Comparison of ENCODE assay signal across 8 cellular contexts in genomic region chr5:157948738-157949410, GRCh38.
DNase-seq lines count a peak whose midpoint lies in the region; ATAC-seq, FAIRE-seq and TF ChIP-seq lines count a peak whose summit lies in the region.

No MANE protein-coding gene starts in this region.

- H4K20me1 ChIP-seq in keratinocyte (ENCODE audit: control insufficient read depth, extremely low read depth, insufficient read depth, low read length), result no peaks in the 10 kb centered on the region

- no peaks in the 10 kb centered on the region for H3K9me1 ChIP-seq in keratinocyte (ENCODE audit: control insufficient read depth, extremely low read depth, insufficient read depth, low read length)

- H3K9me3 ChIP-seq in WERI-Rb-1 (ENCODE audit: severe bottlenecking), result no peaks in the 10 kb centered on the region
- no peaks in the 10 kb centered on the region for H3K9me3 ChIP-seq in keratinocyte (ENCODE audit: control insufficient read depth, low read depth, low read length)

- DNase-seq in GM18507 (ENCODE audit: extremely low spot score, insufficient read length, low read depth) (peak; percentile 39), NCI-H2196 (lab: John Stamatoyannopoulos, UW; ENCODE audit: unreplicated experiment) (peak; percentile 89), WERI-Rb-1 (peak; percentile 89), cardiac fibroblast (ENCODE audit: low read depth in 2 of 2) (peak; percentile 94 to 96), keratinocyte (ENCODE audit: low read depth, low spot score) (peak; percentile 41)
- DNase-seq in stimulated activated CD4-positive, alpha-beta T cell treated with anti-CD3 and anti-CD28 coated beads, Interleukin-15, amount 100 ng/mL, for 48 hours (ENCODE audit: low read depth in 2 of 2), result peak; percentile 44 to 73

- ATAC-seq in HG03095 (IDR thresholded peaks at IDR 0.05; ENCODE audit: unreplicated experiment), result peak; percentile 90

- H3K4me1 ChIP-seq in keratinocyte (ENCODE audit: control insufficient read depth, extremely low read depth, insufficient read depth, low read length), result no peaks in the 10 kb centered on the region

- dilution Hi-C loops in keratinocyte (cut with MboI; ENCODE audit: extremely low pct_ligation_motif_present, low sequenced_read_pairs), result no loop called here

- H3K27ac ChIP-seq in 22Rv1 (no peak overlapping the region), WERI-Rb-1 (no peak overlapping the region), keratinocyte (ENCODE audit: control insufficient read depth, insufficient read depth, low read length) (no peak overlapping the region)

- H3K27me3 ChIP-seq in WERI-Rb-1 (ENCODE audit: insufficient read depth, low read depth, severe bottlenecking) (no peaks in the 10 kb centered on the region), keratinocyte (ENCODE audit: control insufficient read depth, extremely low read depth, insufficient read depth, low read length) (no peaks in the 10 kb centered on the region)

- H3K4me3 ChIP-seq in WERI-Rb-1 (ENCODE audit: low read depth, low read length) (no peak overlapping the region; the same call in 1 of the 2 replicates), cardiac fibroblast (replicated peaks in 1 of 2; ENCODE audit: low read depth in 2 of 2, low read length in 2 of 2) (peak overlapping the region in 1 of 2 donors; percentile 8), keratinocyte (ENCODE audit: control insufficient read depth in 2 of 3, extremely low read depth in 1 of 3, insufficient read depth in 2 of 3, low read depth in 1 of 3, low read length in 3 of 3) (peak overlapping the region in 1 of 3 experiments; percentile 9)

- TF ChIP-seq CTCF in 22Rv1 (IDR thresholded peaks at IDR 0.05), result peak; percentile 91
- TF ChIP-seq CTCF in WERI-Rb-1 (IDR thresholded peaks at IDR 0.05; ENCODE audit: low read depth, low read length), result peak; percentile 75
- TF ChIP-seq CTCF in cardiac fibroblast (IDR thresholded peaks at IDR 0.05; ENCODE audit: low read depth, low read length), result peak; percentile 91
- peak; percentile 82 to 93 (median 83) for TF ChIP-seq CTCF in keratinocyte (optimal IDR thresholded peaks at IDR 0.05 in 1 of 3, IDR thresholded peaks at IDR 0.05 in 1 of 3, conservative IDR thresholded peaks at IDR 0.05 in 1 of 3; ENCODE audit: extremely low read depth in 1 of 3, insufficient read depth in 2 of 3, low read length in 3 of 3)

- peak overlapping the region; percentile 73 for H3K4me2 ChIP-seq in keratinocyte (ENCODE audit: control insufficient read depth, extremely low read depth, insufficient read depth, low read depth, low read length)

- peak overlapping the region; percentile 92 for H2AFZ ChIP-seq in keratinocyte (ENCODE audit: control insufficient read depth, low read length)

- FAIRE-seq in GM18507 (lab: Jason Lieb, UNC), result peak; percentile 94
- FAIRE-seq in keratinocyte (lab: Jason Lieb, UNC), result peak; percentile 97

- H3K9ac ChIP-seq in keratinocyte (ENCODE audit: control insufficient read depth, extremely low read depth, insufficient read depth, low read length), result peak overlapping the region; percentile 10

- H3K79me2 ChIP-seq in keratinocyte (ENCODE audit: control insufficient read depth, insufficient read depth, low read length), result no peaks in the 10 kb centered on the region

- no peaks in the 10 kb centered on the region for H3K36me3 ChIP-seq in WERI-Rb-1
- no peaks in the 10 kb centered on the region for H3K36me3 ChIP-seq in keratinocyte (ENCODE audit: control insufficient read depth in 2 of 2, extremely low read depth in 1 of 2, insufficient read depth in 2 of 2, low read length in 2 of 2)

Comparison
In these comparisons a context has a peak if more than half of its experiments do, and no peak if none do; other contexts are left out.
1. DNase-seq: peak in every context shown above with its lines; median percentile 95 in cardiac fibroblast; 89 in NCI-H2196; 89 in WERI-Rb-1; 58 in stimulated activated CD4-positive, alpha-beta T cell treated with anti-CD3 and anti-CD28 coated beads, Interleukin-15, amount 100 ng/mL, for 48 hours; 41 in keratinocyte; 39 in GM18507.